In the genomic region with DNA sequence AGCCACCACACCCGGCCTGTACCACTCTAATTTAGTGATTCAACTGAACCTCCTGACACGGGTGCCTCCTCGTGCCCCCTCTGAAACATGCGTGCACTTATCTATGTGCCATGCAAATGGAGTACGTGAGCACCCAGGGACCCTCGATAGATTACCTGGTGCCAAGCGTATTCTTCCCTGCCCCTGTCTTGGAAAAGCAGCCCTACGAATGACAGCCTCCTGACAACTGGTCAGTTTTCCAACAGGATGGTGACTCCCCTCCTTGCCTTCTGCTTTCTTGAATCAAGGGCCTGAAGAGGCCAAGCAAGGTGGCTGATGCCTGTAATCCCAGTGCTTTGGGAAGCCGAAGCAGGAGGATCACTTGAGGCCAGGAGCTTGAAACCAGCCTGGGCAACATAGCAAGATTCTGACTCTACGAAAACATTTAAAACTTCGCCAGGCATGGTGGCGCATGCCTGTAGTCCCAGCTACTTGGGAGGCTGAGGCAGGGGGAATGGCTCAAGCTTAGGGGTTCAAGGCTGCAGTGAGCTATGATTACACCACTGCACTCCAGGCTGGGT, we compare ENCODE assay signal across 22 cellular contexts. TPM values are rescaled to one million over a fixed set of nuclear protein-coding genes. Genes with fewer than 3 reads are reported as not detected.
DNase-seq lines count a peak whose midpoint lies in the region; ATAC-seq and TF ChIP-seq lines count a peak whose summit lies in the region.
"Had no signal": no experiment of that assay in that cellular context is flagged by ENCODE, and none has a peak within 500 bp of the region (broad histone marks: within the 10 kb centered on the region; RNA-seq: fewer than 3 reads in every experiment).

No MANE protein-coding gene starts in this region.

- intact Hi-C loops in colonic mucosa (cut with DNase I), result no loop called here
- intact Hi-C loops in left ventricle myocardium superior (cut with micrococcal nuclease), result no loop called here

- no peaks in the 10 kb centered on the region for H3K36me3 ChIP-seq in colonic mucosa
- H3K36me3 ChIP-seq: BE2C; BLaER1 treated with 17β-estradiol and CSF1 and Interleukin-3, amounts not matched to agents 10 nM and 100 nM; HAP-1 had no signal

- H3K27ac ChIP-seq in colonic mucosa, result peak overlapping the region; percentile 79
- H3K27ac ChIP-seq: A549; BLaER1 treated with 17β-estradiol and CSF1 and Interleukin-3, amounts not matched to agents 10 nM and 100 nM had no signal

- H3K9ac ChIP-seq in colonic mucosa (ENCODE audit: low read depth in 2 of 2, low read length in 2 of 2), result peak overlapping the region in 1 of 2 donors; percentile 19
- H3K9ac ChIP-seq: BLaER1 treated with 17β-estradiol and CSF1 and Interleukin-3, amounts not matched to agents 10 nM and 100 nM had no signal

- no peak for TF ChIP-seq CTCF in colonic mucosa (IDR thresholded peaks at IDR 0.05)

- H3K9me3 ChIP-seq in colonic mucosa, result no peaks in the 10 kb centered on the region

- no peak overlapping the region for H3K4me3 ChIP-seq in colonic mucosa
- H3K4me3 ChIP-seq: A549; BLaER1 treated with 17β-estradiol and CSF1 and Interleukin-3, amounts not matched to agents 10 nM and 100 nM; GM12878; GM23338; HAP-1 had no signal

- no peaks in the 10 kb centered on the region for H3K27me3 ChIP-seq in colonic mucosa
- H3K27me3 ChIP-seq: BE2C; BLaER1 treated with 17β-estradiol and CSF1 and Interleukin-3, amounts not matched to agents 10 nM and 100 nM had no signal

- H3K4me1 ChIP-seq in colonic mucosa, result no peaks in the 10 kb centered on the region
- H3K4me1 ChIP-seq: A549; BE2C; BLaER1 treated with 17β-estradiol and CSF1 and Interleukin-3, amounts not matched to agents 10 nM and 100 nM had no signal

- DNase-seq in colonic mucosa, result no peak
- peak; percentile 10 for DNase-seq in islet precursor cell
- DNase-seq in stimulated activated CD8-positive, alpha-beta memory T cell treated with anti-CD3 and anti-CD28 coated beads, Interleukin-4, amount 100 ng/mL, for 48 hours, result peak; percentile 21
- DNase-seq in pons (ENCODE audit: low spot score), result no peak
- DNase-seq in left ventricle myocardium superior, result no peak
- DNase-seq: 8988T; ACHN; AML-193; BE2C; CD4-positive, alpha-beta T cell; CD8-positive, alpha-beta memory T cell; DMS 273 treated with DMSO at 0.1 percent for 48 hours; DMS79; EL; GDM1; HFFc6 had no signal

- ATAC-seq in GM21367 (IDR thresholded peaks at IDR 0.05; ENCODE audit: unreplicated experiment), result no peak
- no peak for ATAC-seq in left ventricle myocardium superior
- ATAC-seq: A549, GM12878, GM23338 had no signal

RNA-seq across cellular contexts. Expression of a gene that starts 25.4 kb away (rescaled TPM):
- total RNA-seq in colonic mucosa, result 10 to 100 TPM; 46.0 to 53.5 TPM
- total RNA-seq in left ventricle myocardium superior, result 14.7 TPM

Comparison
In these comparisons a context has a peak if more than half of its experiments do, and no peak if none do; other contexts are left out.
1. DNase-seq: peak in islet precursor cell (single experiment) and stimulated activated CD8-positive, alpha-beta memory T cell treated with anti-CD3 and anti-CD28 coated beads, Interleukin-4, amount 100 ng/mL, for 48 hours (single experiment); none in colonic mucosa (single experiment), pons (single experiment) and left ventricle myocardium superior (single experiment).